Comparison of ENCODE assay signal across 24 cellular contexts in the genomic region with DNA sequence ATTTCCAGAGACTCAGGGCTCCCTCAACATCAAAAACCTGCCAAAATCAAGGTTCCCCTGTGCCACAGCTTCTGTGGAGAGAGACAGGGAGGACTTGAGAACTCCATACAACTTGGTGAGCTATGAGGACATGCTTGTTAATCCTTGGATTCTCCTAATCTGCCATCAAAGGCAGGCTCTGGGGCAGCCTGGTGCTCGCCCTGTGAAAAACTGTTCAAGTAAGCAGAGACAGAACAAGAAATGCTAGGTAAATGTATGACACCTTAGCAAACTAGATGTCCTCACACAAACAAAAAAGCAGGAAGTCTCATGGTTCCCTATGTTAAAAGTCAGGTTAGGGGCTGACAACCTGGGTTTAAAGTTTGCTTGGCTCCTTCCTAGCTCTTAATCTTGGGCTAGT.
"Had no signal": no experiment of that assay in that cellular context is flagged by ENCODE, and none has a peak within 500 bp of the region (broad histone marks: within the 10 kb centered on the region; RNA-seq: fewer than 3 reads in every experiment).

No MANE protein-coding gene starts in this region.

- H3K27ac ChIP-seq: brain microvascular endothelial cell, cardiac muscle cell, PC-9 had no signal

- ATAC-seq: activated CD8-positive, alpha-beta memory T cell treated with anti-CD3 and anti-CD28 coated beads, Interleukin-2, amount 10 ng/mL, durations not matched to agents 7 days and 5 days; T-helper 17 cell had no signal

- DNase-seq: activated B cell treated with CpG ODN at 0.5 μM for 24 hours; activated CD4-positive, alpha-beta T cell treated with anti-CD3 and anti-CD28 coated beads for 1 hour; activated CD4-positive, alpha-beta T cell treated with anti-CD3 and anti-CD28 coated beads, Interleukin-2, amount 10 ng/mL, durations not matched to agents 24 days and 14 days; activated CD4-positive, alpha-beta T cell treated with anti-CD3 and anti-CD28 coated beads, Interleukin-2, amount 50 U/mL, for 48 hours; activated CD8-positive, alpha-beta memory T cell treated with anti-CD3 and anti-CD28 coated beads, Interleukin-2, amount 10 ng/mL, durations not matched to agents 7 days and 5 days; activated effector memory CD4-positive, alpha-beta T cell treated with anti-CD3 and anti-CD28 coated beads, Interleukin-2, amount 50 U/mL, for 16 hours; activated naive CD4-positive, alpha-beta T cell treated with Interleukin-2 at 50 U/mL for 16 hours; activated T-cell treated with anti-CD3 and anti-CD28 coated beads, Interleukin-2, amount 50 U/mL, for 24 hours; amygdala; brain microvascular endothelial cell; MV-4-11; NCI-H1092 treated with DMSO at 0.1 percent for 48 hours; NCI-H1436 treated with DMSO at 0.1 percent for 48 hours; NCI-H187; NCI-H2081; NCI-H510A treated with DMSO at 0.1 percent for 48 hours; NCI-H69; NK-92 treated with Interleukin-12 subunit alpha and Interleukin-12 subunit beta, amount 100 ng/mL, for 24 hours; PC-9; SIG-M5; T-helper 17 cell; T-helper 9 cell had no signal

- H3K36me3 ChIP-seq: brain microvascular endothelial cell, cardiac muscle cell, MG63 had no signal

- H2AFZ ChIP-seq: PC-9 had no signal

- H3K4me3 ChIP-seq: cardiac muscle cell, MG63, PC-9 had no signal

- H3K27me3 ChIP-seq: brain microvascular endothelial cell, cardiac muscle cell, MG63 had no signal

- H3K4me2 ChIP-seq: PC-9 had no signal

- H3K9me3 ChIP-seq: MG63 had no signal
